In the genomic region with DNA sequence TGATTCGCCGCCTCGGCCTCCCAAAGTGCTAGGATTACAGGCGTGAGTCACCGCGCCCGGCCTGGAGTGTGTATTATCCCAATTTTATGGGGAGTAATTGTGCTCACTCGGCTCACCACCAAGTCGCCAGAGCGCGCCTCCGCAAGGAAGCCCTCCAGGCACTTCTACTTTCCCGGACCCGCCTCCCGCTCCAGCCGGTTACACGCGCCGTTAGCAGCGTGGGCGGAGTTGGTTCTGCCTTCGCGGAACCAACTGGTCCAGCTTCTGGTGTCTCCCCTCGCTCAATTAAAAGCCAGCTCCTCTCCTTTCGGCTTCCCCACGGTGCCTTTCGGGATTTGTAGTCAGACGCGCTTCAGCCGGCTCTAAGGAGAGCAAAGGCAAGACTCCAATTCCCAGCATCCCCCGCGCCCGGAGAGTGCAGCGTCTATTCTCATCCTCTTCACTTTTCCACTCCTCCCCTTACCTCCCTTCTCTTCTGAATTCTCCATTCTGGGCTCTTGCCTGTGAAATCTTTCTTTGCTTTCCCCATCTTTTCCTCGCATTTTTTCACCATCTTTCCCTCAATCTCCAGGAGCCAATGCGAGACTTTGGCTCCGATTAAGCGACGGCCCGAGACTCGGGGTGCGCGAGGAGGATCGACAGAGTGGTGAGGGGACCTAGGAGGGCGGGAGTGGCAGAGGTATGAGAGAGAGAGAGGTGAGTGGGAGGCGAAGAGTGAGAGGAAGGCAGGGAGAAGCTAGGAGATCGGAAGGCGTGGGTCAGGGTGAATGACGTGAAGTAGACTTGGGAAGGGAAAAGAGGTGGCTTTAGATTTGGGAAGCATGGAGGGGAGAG, we compare ENCODE assay signal across 1 cellular context.
TF ChIP-seq lines count a peak whose summit lies in the region.

TSS of gene GTF2H4 (plus strand) at position 450 of the 834 bp plus-strand sequence.

TF ChIP-seq in HepG2, 621 proteins besides CTCF, POLR2A, EP300 and RAD21 (continued from another document and continues in another):
- TF ChIP-seq ZFX (CRISPR knock-in tag; IDR thresholded peaks at IDR 0.05; ENCODE audit: low read depth) (peak; percentile 58; the same call in 1 of the 2 replicates), ZNF333 (CRISPR knock-in tag; IDR thresholded peaks at IDR 0.05; ENCODE audit: borderline replicate concordance) (peak; percentile 14; the same call in 1 of the 2 replicates), ZNF367 (CRISPR knock-in tag; IDR thresholded peaks at IDR 0.05; ENCODE audit: borderline replicate concordance) (no peak), ARNT (IDR thresholded peaks at IDR 0.05) (no peak), NR2F1 (CRISPR knock-in tag; IDR thresholded peaks at IDR 0.05) (0 out of 4 replicates have a peak, but pooled peaks of 1 of the 2 experiments have one; percentile 11), SRSF4 (IDR thresholded peaks at IDR 0.05; ENCODE audit: low read depth, low read length, poor library complexity, severe bottlenecking) (no peak), MXD4 (CRISPR knock-in tag; IDR thresholded peaks at IDR 0.05) (peak; percentile 92), PREB (CRISPR knock-in tag; IDR thresholded peaks at IDR 0.05) (no peak), GTF3A (CRISPR knock-in tag; conservative IDR thresholded peaks at IDR 0.05) (0 out of 2 replicates have a peak, but pooled peaks have one; percentile 75), MAFG (CRISPR knock-in tag; IDR thresholded peaks at IDR 0.05) (no peak), PHF20 (CRISPR knock-in tag; IDR thresholded peaks at IDR 0.05) (peak; percentile 90), TSC22D2 (CRISPR knock-in tag; IDR thresholded peaks at IDR 0.05; ENCODE audit: borderline replicate concordance) (no peak), ELF3 (CRISPR knock-in tag; IDR thresholded peaks at IDR 0.05) (peak; percentile 68), NFATC3 (CRISPR knock-in tag; IDR thresholded peaks at IDR 0.05) (peak; percentile 23; the same call in 1 of the 2 replicates), FLYWCH1 (CRISPR knock-in tag; IDR thresholded peaks at IDR 0.05) (no peak), CBFB (CRISPR knock-in tag; IDR thresholded peaks at IDR 0.05) (peak; percentile 80; the same call in 1 of the 2 replicates), SMYD3 (CRISPR knock-in tag; IDR thresholded peaks at IDR 0.05) (peak; percentile 91; the same call in 1 of the 2 replicates), ZBTB33 (CRISPR knock-in tag; IDR thresholded peaks at IDR 0.05) (peak; percentile 28; the same call in 1 of the 2 replicates), ZNF7 (CRISPR knock-in tag; IDR thresholded peaks at IDR 0.05) (no peak), ZNF670 (CRISPR knock-in tag; IDR thresholded peaks at IDR 0.05; ENCODE audit: borderline replicate concordance) (peak; percentile 66; the same call in 1 of the 2 replicates), ZNF703 (CRISPR knock-in tag; IDR thresholded peaks at IDR 0.05; ENCODE audit: borderline replicate concordance) (no peak), ZFP36 (IDR thresholded peaks at IDR 0.05; ENCODE audit: borderline replicate concordance, low read depth, low read length, partially characterized antibody) (peak; percentile 100), ZNF501 (CRISPR knock-in tag; IDR thresholded peaks at IDR 0.05) (peak; percentile 98), MAFF (IDR thresholded peaks at IDR 0.05; ENCODE audit: low read depth, low read length) (no peak), PHF8 (CRISPR knock-in tag; IDR thresholded peaks at IDR 0.05) (peak; percentile 84), ZNF781 (CRISPR knock-in tag; IDR thresholded peaks at IDR 0.05; ENCODE audit: borderline replicate concordance, not compliant biosample characterization) (peak; percentile 59), MYNN (CRISPR knock-in tag; IDR thresholded peaks at IDR 0.05; ENCODE audit: low read depth) (peak; percentile 91; the same call in 1 of the 2 replicates), GFI1 (CRISPR knock-in tag; IDR thresholded peaks at IDR 0.05; ENCODE audit: borderline replicate concordance) (no peak; the same call in 1 of the 2 replicates), AGO1 (IDR thresholded peaks at IDR 0.05; ENCODE audit: low read depth, low read length, poor library complexity, severe bottlenecking) (peak; percentile 73), ATF7-NPFF (CRISPR knock-in tag; IDR thresholded peaks at IDR 0.05; ENCODE audit: low read depth) (peak; percentile 41; the same call in 1 of the 2 replicates), U2AF1 (optimal IDR thresholded peaks at IDR 0.05; ENCODE audit: low read depth, low read length) (peak; percentile 87), MED1 (CRISPR knock-in tag; IDR thresholded peaks at IDR 0.05) (no peak; the same call in 1 of the 2 replicates), KDM4B (CRISPR knock-in tag; IDR thresholded peaks at IDR 0.05) (peak; percentile 91), E2F5 (CRISPR knock-in tag; conservative IDR thresholded peaks at IDR 0.05) (0 out of 2 replicates have a peak, but pooled peaks have one; percentile 60), HES4 (CRISPR knock-in tag; IDR thresholded peaks at IDR 0.05; ENCODE audit: borderline replicate concordance) (peak; percentile 75; the same call in 1 of the 2 replicates), CEBPB (IDR thresholded peaks at IDR 0.05; ENCODE audit: borderline replicate concordance, low read depth, low read length) (no peak), RNF2 (conservative IDR thresholded peaks at IDR 0.05; ENCODE audit: low read depth) (no peak), ZBTB7B (CRISPR knock-in tag; IDR thresholded peaks at IDR 0.05) (peak; percentile 66; the same call in 1 of the 2 replicates), KLF13 (CRISPR knock-in tag; IDR thresholded peaks at IDR 0.05) (0 out of 2 replicates have a peak, but pooled peaks have one; percentile 71), ZNF616 (CRISPR knock-in tag; IDR thresholded peaks at IDR 0.05; ENCODE audit: low read depth) (no peak; the same call in 1 of the 2 replicates), TEF (CRISPR knock-in tag; IDR thresholded peaks at IDR 0.05) (no peak), ZNF574 (CRISPR knock-in tag; IDR thresholded peaks at IDR 0.05) (peak; percentile 96), JUNB (CRISPR knock-in tag; IDR thresholded peaks at IDR 0.05; ENCODE audit: borderline replicate concordance) (no peak), ZNF484 (CRISPR knock-in tag; IDR thresholded peaks at IDR 0.05; ENCODE audit: borderline replicate concordance, low read depth) (no peak), SRF (IDR thresholded peaks at IDR 0.05; ENCODE audit: low read depth, low read length) (0 out of 2 replicates have a peak, but pooled peaks have one; percentile 62), TAF15 (IDR thresholded peaks at IDR 0.05; ENCODE audit: low read depth, low read length, poor library complexity, severe bottlenecking) (peak; percentile 33), SIX4 (CRISPR knock-in tag; IDR thresholded peaks at IDR 0.05) (no peak), ZNF382 (CRISPR knock-in tag; IDR thresholded peaks at IDR 0.05; ENCODE audit: borderline replicate concordance) (no peak)
- TF ChIP-seq, protein P1, sequence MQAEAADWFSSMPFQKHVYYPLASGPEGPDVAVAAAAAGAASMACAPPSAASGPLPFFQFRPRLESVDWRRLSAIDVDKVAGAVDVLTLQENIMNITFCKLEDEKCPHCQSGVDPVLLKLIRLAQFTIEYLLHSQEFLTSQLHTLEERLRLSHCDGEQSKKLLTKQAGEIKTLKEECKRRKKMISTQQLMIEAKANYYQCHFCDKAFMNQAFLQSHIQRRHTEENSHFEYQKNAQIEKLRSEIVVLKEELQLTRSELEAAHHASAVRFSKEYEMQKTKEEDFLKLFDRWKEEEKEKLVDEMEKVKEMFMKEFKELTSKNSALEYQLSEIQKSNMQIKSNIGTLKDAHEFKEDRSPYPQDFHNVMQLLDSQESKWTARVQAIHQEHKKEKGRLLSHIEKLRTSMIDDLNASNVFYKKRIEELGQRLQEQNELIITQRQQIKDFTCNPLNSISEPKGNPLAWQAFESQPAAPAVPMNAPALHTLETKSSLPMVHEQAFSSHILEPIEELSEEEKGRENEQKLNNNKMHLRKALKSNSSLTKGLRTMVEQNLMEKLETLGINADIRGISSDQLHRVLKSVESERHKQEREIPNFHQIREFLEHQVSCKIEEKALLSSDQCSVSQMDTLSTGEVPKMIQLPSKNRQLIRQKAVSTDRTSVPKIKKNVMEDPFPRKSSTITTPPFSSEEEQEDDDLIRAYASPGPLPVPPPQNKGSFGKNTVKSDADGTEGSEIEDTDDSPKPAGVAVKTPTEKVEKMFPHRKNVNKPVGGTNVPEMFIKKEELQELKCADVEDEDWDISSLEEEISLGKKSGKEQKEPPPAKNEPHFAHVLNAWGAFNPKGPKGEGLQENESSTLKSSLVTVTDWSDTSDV (CRISPR knock-in tag; IDR thresholded peaks at IDR 0.05): no peak; the same call in 1 of the 2 replicates
- TF ChIP-seq, protein P2, sequence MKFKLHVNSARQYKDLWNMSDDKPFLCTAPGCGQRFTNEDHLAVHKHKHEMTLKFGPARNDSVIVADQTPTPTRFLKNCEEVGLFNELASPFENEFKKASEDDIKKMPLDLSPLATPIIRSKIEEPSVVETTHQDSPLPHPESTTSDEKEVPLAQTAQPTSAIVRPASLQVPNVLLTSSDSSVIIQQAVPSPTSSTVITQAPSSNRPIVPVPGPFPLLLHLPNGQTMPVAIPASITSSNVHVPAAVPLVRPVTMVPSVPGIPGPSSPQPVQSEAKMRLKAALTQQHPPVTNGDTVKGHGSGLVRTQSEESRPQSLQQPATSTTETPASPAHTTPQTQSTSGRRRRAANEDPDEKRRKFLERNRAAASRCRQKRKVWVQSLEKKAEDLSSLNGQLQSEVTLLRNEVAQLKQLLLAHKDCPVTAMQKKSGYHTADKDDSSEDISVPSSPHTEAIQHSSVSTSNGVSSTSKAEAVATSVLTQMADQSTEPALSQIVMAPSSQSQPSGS (CRISPR knock-in tag; IDR thresholded peaks at IDR 0.05): peak; percentile 70
- TF ChIP-seq, protein P3, sequence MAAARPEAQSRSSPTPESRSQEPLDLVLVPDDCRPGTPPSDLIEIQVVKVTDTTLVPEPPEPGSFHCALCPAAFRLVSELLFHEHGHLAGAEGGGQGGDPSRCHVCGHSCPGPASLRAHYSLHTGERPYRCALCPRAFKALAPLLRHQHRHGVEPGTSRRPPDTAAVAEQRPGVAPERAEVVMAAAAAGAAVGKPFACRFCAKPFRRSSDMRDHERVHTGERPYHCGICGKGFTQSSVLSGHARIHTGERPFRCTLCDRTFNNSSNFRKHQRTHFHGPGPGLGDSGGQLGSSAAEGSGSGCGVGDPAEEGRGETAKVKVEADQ (CRISPR knock-in tag; IDR thresholded peaks at IDR 0.05; ENCODE audit: borderline replicate concordance): no peak; the same call in 1 of the 2 replicates
- TF ChIP-seq, protein P4, sequence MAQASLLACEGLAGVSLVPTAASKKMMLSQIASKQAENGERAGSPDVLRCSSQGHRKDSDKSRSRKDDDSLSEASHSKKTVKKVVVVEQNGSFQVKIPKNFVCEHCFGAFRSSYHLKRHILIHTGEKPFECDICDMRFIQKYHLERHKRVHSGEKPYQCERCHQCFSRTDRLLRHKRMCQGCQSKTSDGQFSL (CRISPR knock-in tag; IDR thresholded peaks at IDR 0.05): no peak
- TF ChIP-seq, protein P5, sequence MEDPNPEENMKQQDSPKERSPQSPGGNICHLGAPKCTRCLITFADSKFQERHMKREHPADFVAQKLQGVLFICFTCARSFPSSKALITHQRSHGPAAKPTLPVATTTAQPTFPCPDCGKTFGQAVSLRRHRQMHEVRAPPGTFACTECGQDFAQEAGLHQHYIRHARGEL (CRISPR knock-in tag; IDR thresholded peaks at IDR 0.05): no peak
